ENCODE assay signal across 9 cellular contexts in genomic region chr9:95803197-95803596, GRCh38.
"Had no signal": no experiment of that assay in that cellular context is flagged by ENCODE, and none has a peak within 500 bp of the region (broad histone marks: within the 10 kb centered on the region; RNA-seq: fewer than 3 reads in every experiment).

No MANE protein-coding gene starts in this region.

- H2AFZ ChIP-seq: GM23338 had no signal

- H3K4me3 Mint-ChIP-seq: GM23338 had no signal

- H3K27ac Mint-ChIP-seq: GM23338 had no signal

- H3K9ac ChIP-seq: KMS-11 had no signal

- H3K4me3 ChIP-seq: GM23338 had no signal

- H3K4me2 ChIP-seq: GM23338, KMS-11 had no signal

- FAIRE-seq: H1 had no signal

- H3K9me3 Mint-ChIP-seq: GM23338 had no signal

- ATAC-seq: GM23338 had no signal

- H3K27ac ChIP-seq: HL-60, KMS-11 had no signal

- DNase-seq: H7, HCEC 1CT, IMR-90, Karpas-422, KBM-7 had no signal
